1 cellular context compared by ENCODE assay signal in genomic region chr2:185583058-185583816, GRCh38.
TF ChIP-seq lines count a peak whose summit lies in the region.

No MANE protein-coding gene starts in this region.

TF ChIP-seq in GM23338, 12 proteins besides CTCF, POLR2A, EP300 and RAD21 (continued from another document):
- TF ChIP-seq, protein P1, sequence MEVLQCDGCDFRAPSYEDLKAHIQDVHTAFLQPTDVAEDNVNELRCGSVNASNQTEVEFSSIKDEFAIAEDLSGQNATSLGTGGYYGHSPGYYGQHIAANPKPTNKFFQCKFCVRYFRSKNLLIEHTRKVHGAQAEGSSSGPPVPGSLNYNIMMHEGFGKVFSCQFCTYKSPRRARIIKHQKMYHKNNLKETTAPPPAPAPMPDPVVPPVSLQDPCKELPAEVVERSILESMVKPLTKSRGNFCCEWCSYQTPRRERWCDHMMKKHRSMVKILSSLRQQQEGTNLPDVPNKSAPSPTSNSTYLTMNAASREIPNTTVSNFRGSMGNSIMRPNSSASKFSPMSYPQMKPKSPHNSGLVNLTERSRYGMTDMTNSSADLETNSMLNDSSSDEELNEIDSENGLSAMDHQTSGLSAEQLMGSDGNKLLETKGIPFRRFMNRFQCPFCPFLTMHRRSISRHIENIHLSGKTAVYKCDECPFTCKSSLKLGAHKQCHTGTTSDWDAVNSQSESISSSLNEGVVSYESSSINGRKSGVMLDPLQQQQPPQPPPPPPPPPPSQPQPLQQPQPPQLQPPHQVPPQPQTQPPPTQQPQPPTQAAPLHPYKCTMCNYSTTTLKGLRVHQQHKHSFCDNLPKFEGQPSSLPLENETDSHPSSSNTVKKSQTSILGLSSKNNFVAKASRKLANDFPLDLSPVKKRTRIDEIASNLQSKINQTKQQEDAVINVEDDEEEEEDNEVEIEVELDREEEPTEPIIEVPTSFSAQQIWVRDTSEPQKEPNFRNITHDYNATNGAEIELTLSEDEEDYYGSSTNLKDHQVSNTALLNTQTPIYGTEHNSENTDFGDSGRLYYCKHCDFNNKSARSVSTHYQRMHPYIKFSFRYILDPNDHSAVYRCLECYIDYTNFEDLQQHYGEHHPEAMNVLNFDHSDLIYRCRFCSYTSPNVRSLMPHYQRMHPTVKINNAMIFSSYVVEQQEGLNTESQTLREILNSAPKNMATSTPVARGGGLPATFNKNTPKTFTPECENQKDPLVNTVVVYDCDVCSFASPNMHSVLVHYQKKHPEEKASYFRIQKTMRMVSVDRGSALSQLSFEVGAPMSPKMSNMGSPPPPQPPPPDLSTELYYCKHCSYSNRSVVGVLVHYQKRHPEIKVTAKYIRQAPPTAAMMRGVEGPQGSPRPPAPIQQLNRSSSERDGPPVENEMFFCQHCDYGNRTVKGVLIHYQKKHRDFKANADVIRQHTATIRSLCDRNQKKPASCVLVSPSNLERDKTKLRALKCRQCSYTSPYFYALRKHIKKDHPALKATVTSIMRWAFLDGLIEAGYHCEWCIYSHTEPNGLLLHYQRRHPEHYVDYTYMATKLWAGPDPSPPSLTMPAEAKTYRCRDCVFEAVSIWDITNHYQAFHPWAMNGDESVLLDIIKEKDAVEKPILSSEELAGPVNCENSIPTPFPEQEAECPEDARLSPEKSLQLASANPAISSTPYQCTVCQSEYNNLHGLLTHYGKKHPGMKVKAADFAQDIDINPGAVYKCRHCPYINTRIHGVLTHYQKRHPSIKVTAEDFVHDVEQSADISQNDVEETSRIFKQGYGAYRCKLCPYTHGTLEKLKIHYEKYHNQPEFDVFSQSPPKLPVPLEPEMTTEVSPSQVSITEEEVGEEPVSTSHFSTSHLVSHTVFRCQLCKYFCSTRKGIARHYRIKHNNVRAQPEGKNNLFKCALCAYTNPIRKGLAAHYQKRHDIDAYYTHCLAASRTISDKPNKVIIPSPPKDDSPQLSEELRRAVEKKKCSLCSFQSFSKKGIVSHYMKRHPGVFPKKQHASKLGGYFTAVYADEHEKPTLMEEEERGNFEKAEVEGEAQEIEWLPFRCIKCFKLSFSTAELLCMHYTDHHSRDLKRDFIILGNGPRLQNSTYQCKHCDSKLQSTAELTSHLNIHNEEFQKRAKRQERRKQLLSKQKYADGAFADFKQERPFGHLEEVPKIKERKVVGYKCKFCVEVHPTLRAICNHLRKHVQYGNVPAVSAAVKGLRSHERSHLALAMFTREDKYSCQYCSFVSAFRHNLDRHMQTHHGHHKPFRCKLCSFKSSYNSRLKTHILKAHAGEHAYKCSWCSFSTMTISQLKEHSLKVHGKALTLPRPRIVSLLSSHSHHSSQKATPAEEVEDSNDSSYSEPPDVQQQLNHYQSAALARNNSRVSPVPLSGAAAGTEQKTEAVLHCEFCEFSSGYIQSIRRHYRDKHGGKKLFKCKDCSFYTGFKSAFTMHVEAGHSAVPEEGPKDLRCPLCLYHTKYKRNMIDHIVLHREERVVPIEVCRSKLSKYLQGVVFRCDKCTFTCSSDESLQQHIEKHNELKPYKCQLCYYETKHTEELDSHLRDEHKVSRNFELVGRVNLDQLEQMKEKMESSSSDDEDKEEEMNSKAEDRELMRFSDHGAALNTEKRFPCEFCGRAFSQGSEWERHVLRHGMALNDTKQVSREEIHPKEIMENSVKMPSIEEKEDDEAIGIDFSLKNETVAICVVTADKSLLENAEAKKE (CRISPR knock-in tag; IDR thresholded peaks at IDR 0.05): no peak
- TF ChIP-seq, protein P2, sequence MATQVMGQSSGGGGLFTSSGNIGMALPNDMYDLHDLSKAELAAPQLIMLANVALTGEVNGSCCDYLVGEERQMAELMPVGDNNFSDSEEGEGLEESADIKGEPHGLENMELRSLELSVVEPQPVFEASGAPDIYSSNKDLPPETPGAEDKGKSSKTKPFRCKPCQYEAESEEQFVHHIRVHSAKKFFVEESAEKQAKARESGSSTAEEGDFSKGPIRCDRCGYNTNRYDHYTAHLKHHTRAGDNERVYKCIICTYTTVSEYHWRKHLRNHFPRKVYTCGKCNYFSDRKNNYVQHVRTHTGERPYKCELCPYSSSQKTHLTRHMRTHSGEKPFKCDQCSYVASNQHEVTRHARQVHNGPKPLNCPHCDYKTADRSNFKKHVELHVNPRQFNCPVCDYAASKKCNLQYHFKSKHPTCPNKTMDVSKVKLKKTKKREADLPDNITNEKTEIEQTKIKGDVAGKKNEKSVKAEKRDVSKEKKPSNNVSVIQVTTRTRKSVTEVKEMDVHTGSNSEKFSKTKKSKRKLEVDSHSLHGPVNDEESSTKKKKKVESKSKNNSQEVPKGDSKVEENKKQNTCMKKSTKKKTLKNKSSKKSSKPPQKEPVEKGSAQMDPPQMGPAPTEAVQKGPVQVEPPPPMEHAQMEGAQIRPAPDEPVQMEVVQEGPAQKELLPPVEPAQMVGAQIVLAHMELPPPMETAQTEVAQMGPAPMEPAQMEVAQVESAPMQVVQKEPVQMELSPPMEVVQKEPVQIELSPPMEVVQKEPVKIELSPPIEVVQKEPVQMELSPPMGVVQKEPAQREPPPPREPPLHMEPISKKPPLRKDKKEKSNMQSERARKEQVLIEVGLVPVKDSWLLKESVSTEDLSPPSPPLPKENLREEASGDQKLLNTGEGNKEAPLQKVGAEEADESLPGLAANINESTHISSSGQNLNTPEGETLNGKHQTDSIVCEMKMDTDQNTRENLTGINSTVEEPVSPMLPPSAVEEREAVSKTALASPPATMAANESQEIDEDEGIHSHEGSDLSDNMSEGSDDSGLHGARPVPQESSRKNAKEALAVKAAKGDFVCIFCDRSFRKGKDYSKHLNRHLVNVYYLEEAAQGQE (IDR thresholded peaks at IDR 0.05; ENCODE audit: unreplicated experiment): no peak
- TF ChIP-seq ZNF114 (CRISPR knock-in tag; IDR thresholded peaks at IDR 0.05) (no peak), EZH2 (IDR thresholded peaks at IDR 0.05; ENCODE audit: low read depth, unreplicated experiment) (no peak), EZH2phosphoT487 (IDR thresholded peaks at IDR 0.05; ENCODE audit: unreplicated experiment) (no peak), JUNB (IDR thresholded peaks at IDR 0.05; ENCODE audit: unreplicated experiment) (no peak), ZNF331 (CRISPR knock-in tag; IDR thresholded peaks at IDR 0.05; ENCODE audit: low read depth) (no peak)
- TF ChIP-seq, protein P3, sequence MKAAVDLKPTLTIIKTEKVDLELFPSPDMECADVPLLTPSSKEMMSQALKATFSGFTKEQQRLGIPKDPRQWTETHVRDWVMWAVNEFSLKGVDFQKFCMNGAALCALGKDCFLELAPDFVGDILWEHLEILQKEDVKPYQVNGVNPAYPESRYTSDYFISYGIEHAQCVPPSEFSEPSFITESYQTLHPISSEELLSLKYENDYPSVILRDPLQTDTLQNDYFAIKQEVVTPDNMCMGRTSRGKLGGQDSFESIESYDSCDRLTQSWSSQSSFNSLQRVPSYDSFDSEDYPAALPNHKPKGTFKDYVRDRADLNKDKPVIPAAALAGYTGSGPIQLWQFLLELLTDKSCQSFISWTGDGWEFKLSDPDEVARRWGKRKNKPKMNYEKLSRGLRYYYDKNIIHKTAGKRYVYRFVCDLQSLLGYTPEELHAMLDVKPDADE (IDR thresholded peaks at IDR 0.05): no peak
